ENCODE assay signal across 1 cellular context in the genomic region with DNA sequence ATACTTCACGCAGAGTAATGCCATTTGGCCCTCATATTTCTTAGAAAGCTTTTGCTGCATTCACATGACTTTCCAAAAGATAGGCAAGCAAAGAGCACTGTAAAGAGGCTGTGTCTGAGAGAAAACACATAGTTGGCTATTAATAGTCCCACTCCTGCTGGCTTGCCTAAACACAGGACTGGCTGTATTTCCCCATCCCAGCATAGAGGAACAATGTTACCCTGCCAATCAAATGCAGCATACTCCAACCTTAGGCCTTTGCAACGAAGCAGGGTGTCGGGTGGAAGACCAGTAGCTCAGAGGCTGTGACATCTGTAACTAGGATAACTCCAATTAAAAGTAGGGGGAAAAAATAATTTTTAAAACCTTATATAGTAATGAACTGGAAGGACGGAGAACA.
TF ChIP-seq lines count a peak whose summit lies in the region.

No MANE protein-coding gene starts in this region.

TF ChIP-seq in K562, 482 proteins besides CTCF, POLR2A, EP300 and RAD21:
- TF ChIP-seq, protein P1, sequence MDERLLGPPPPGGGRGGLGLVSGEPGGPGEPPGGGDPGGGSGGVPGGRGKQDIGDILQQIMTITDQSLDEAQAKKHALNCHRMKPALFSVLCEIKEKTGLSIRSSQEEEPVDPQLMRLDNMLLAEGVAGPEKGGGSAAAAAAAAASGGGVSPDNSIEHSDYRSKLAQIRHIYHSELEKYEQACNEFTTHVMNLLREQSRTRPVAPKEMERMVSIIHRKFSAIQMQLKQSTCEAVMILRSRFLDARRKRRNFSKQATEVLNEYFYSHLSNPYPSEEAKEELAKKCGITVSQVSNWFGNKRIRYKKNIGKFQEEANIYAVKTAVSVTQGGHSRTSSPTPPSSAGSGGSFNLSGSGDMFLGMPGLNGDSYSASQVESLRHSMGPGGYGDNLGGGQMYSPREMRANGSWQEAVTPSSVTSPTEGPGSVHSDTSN (CRISPR knock-in tag; IDR thresholded peaks at IDR 0.05; ENCODE audit: low read depth): no peak
- TF ChIP-seq, protein P1 (tag; conservative IDR thresholded peaks at IDR 0.05; ENCODE audit: low read depth): peak; percentile 41
- TF ChIP-seq ZFP36 (IDR thresholded peaks at IDR 0.05; ENCODE audit: low read depth, low read length, partially characterized antibody) (no peak), ZKSCAN8 (CRISPR knock-in tag; IDR thresholded peaks at IDR 0.05) (no peak)
- TF ChIP-seq, protein P2, sequence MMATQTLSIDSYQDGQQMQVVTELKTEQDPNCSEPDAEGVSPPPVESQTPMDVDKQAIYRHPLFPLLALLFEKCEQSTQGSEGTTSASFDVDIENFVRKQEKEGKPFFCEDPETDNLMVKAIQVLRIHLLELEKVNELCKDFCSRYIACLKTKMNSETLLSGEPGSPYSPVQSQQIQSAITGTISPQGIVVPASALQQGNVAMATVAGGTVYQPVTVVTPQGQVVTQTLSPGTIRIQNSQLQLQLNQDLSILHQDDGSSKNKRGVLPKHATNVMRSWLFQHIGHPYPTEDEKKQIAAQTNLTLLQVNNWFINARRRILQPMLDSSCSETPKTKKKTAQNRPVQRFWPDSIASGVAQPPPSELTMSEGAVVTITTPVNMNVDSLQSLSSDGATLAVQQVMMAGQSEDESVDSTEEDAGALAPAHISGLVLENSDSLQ (IDR thresholded peaks at IDR 0.05): peak; percentile 75
